In the genomic region with DNA sequence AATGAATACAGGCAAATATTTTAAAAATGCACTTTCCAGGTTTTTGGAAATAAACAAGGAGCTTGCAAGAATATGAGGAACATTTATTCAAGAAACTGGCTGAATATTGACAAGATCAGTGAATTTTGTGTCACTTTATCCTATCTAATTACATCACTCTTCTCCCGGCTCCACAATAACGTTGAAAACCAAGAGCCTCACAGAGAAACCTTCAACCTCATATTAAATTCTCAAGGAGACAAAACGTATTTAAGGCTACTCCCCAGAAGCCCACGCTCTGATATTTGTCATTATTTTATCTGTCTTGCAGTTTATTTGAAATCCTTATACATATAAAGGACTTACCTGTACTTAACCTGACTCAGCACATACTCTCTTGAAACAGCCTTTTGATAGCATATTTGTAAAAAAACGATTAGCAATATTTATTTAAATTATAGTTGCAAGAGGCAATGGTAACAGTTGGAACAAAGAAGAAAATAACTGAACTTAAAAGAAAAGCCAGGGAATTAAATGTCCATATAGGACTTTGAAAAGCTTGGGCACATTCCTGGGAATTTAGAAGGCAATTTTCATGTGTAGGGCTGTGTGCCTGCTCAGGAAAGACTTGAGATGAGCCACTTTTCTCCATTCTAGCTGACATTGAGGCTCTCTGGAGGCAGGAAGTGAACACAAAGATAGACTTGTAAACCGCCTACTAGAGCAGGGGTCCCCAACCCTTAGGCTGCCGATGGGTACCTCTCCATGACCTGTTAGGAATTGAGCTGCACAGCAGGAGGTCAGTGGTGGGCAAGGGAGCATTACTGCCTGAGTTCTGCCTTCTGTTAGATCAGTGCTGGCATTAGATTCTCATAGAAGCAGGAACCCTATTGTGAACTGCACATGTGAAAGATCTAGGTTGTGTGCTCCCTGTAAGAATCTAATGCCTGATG, we compare ENCODE assay signal across 1 cellular context.
TF ChIP-seq lines count a peak whose summit lies in the region.

No MANE protein-coding gene starts in this region.

TF ChIP-seq in HepG2, 621 proteins besides CTCF, POLR2A, EP300 and RAD21 (continued from another document):
- no peak for TF ChIP-seq ZC3H13 (CRISPR knock-in tag; IDR thresholded peaks at IDR 0.05)
- TF ChIP-seq ZBTB46 (CRISPR knock-in tag; IDR thresholded peaks at IDR 0.05; ENCODE audit: borderline replicate concordance) = no peak
- TF ChIP-seq MAZ (IDR thresholded peaks at IDR 0.05; ENCODE audit: borderline replicate concordance, low read depth, low read length) = no peak
- no peak for TF ChIP-seq MAZ (CRISPR knock-in tag; IDR thresholded peaks at IDR 0.05; ENCODE audit: low read depth)
- TF ChIP-seq ZNF777 (CRISPR knock-in tag; IDR thresholded peaks at IDR 0.05) = no peak
- peak; percentile 51 to 78 for TF ChIP-seq MAFK (conservative IDR thresholded peaks at IDR 0.05 in 1 of 2, IDR thresholded peaks at IDR 0.05 in 1 of 2; ENCODE audit: low read length in 2 of 2)
